Comparison of ENCODE assay signal across 1 cellular context in the genomic region with DNA sequence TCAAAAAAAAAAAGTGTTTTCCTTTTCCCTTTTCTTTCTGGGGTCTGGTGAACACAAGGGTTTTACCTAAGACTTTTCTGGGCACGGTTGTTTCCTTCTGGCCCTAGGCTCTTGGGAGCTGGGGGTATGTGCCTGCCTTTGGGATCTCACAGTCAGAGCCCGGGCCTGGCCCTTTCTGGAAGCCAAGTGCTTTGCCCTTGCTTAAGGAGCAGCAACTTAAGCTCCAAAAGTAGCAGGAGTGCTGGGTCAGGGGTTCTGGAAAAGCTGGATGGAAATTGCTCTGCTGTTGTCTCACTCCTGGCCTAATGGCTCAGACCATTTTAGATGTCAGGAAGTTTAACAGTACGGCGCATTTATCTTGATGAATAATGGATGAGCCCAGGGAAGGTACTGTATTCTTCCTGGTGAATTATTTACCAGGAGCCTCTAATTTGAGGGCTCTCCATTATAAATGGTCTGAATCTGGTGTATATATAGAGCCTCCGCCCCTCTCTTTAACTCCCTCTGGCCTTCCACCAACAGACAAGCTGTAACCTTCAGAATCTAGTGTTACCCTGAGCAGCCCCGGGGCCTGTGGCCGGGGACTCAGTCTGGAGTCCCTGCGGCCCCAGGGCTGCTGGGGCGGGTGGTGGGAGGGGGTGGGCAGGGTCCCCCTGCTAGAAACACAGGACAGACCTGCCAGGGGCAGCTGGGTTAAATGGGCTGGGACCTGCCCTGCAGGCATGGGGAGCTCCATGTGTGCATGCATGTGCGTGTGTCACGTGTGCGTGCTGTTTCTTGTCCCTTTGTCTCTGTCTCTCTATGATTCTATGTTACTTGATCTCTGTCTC.
TF ChIP-seq lines count a peak whose summit lies in the region.

No MANE protein-coding gene starts in this region.

TF ChIP-seq in neural cell, 6 proteins besides CTCF, POLR2A, EP300 and RAD21 (continued from another document):
- TF ChIP-seq EZH2 (IDR thresholded peaks at IDR 0.05; ENCODE audit: borderline replicate concordance, insufficient read depth, low read length, poor library complexity, severe bottlenecking), result no peak
